In the genomic region with DNA sequence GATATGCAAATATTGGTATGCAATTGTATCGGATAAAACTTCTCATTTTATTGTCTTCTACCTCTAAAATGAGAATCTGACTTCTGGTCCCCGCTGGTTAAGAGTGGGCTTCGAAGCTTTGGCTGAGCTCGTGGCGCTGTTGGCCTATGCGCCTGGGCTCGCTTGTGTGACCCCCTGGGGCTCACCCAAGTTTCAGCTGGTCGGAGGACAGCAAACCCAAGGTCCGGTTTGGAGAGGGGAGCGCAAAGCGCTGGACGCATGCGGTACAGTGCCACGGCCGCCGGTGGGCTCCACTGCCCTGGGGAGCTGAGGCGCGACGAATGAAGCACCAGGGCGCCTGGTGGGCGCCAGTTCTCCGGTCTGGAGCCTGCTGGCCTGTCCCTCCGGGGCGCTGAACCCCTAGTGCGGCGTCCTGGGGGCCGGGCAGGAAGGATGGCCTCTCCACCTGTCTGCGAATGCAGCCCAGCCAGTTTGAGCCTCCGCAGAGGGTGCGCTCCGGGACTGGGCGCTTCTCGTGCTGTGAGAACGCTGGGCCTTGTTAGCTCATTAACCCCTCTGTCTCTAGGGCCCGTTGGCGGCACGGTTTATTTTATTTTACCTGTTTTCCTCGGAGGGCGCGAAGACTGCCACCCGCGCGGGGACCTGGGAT, we compare ENCODE assay signal across 11 cellular contexts. TPM values are rescaled to one million over a fixed set of nuclear protein-coding genes. Genes with fewer than 3 reads are reported as not detected.
A peak's percentile ranks its signal among the peaks of the same experiment; 100 is the strongest.
DNase-seq lines count a peak whose midpoint lies in the region; ATAC-seq, FAIRE-seq and TF ChIP-seq lines count a peak whose summit lies in the region.
"Had no signal": no experiment of that assay in that cellular context is flagged by ENCODE, and none has a peak within 500 bp of the region (broad histone marks: within the 10 kb centered on the region; RNA-seq: fewer than 3 reads in every experiment).

No MANE protein-coding gene starts in this region.

- H3K27ac ChIP-seq in left lung (peak overlapping the region; percentile 84 to 95), stomach smooth muscle (ENCODE audit: low read length) (peak overlapping the region; percentile 97)

- ATAC-seq in left lung (peak; percentile 24), HG02884 (IDR thresholded peaks at IDR 0.05; ENCODE audit: unreplicated experiment) (no peak), GM18870 (IDR thresholded peaks at IDR 0.05; ENCODE audit: unreplicated experiment) (no peak)

- H3K4me1 Mint-ChIP-seq in HFFc6 (ENCODE audit: low read depth), result peaks cover 71% of the 10 kb centered on the region
- H3K4me1 Mint-ChIP-seq in endothelial cell (ENCODE audit: unreplicated experiment), result peaks cover 23% of the 10 kb centered on the region

- H3K27me3 ChIP-seq in left lung (peaks cover 19 to 78% of the 10 kb centered on the region in 2 donors), stomach smooth muscle (ENCODE audit: control insufficient read depth in 1 of 2, insufficient read depth in 2 of 2, low read length in 2 of 2) (no peaks in the 10 kb centered on the region)

- no peak for FAIRE-seq in urothelium cell line (lab: Jason Lieb, UNC)

- DNase-seq in HFFc6, result no peak
- peak; percentile 62 for DNase-seq in endothelial cell (ENCODE audit: low spot score)
- peak in 1 of 2 donors; percentile 62 for DNase-seq in left lung
- DNase-seq in urothelium cell line (ENCODE audit: low spot score), result no peak
- DNase-seq in OCI-M2 (lab: John Stamatoyannopoulos, UW; ENCODE audit: unreplicated experiment), result no peak
- DNase-seq: activated T-cell treated with anti-CD3 and anti-CD28 coated beads for 4 hours; NCI-H2029 treated with DMSO at 0.1 percent for 48 hours; stimulated activated naive CD4-positive, alpha-beta T cell treated with Interleukin-2 at 50 U/mL for 16 hours had no signal

- no peaks in the 10 kb centered on the region for H3K9me3 Mint-ChIP-seq in HFFc6
- H3K9me3 Mint-ChIP-seq in endothelial cell (ENCODE audit: unreplicated experiment), result no peaks in the 10 kb centered on the region

- H3K36me3 ChIP-seq in left lung, result no peaks in the 10 kb centered on the region
- peaks cover 10 to 11% of the 10 kb centered on the region in 2 donors for H3K36me3 ChIP-seq in stomach smooth muscle (ENCODE audit: control insufficient read depth in 2 of 2, insufficient read depth in 2 of 2, low read length in 2 of 2)

- H3K36me3 Mint-ChIP-seq in HFFc6 (ENCODE audit: low read depth) (peaks cover 62% of the 10 kb centered on the region), endothelial cell (ENCODE audit: low read depth, unreplicated experiment) (peaks cover 3% of the 10 kb centered on the region)

- H3K9me3 ChIP-seq in left lung, result no peaks in the 10 kb centered on the region
- no peaks in the 10 kb centered on the region for H3K9me3 ChIP-seq in stomach smooth muscle (ENCODE audit: control insufficient read depth in 2 of 2, low read length in 2 of 2)

- peak overlapping the region; percentile 96 for H3K4me3 Mint-ChIP-seq in HFFc6
- H3K4me3 Mint-ChIP-seq in endothelial cell (ENCODE audit: unreplicated experiment), result no peak overlapping the region

- H3K4me1 ChIP-seq in left lung (peaks cover 0 to 22% of the 10 kb centered on the region in 2 donors), stomach smooth muscle (ENCODE audit: control insufficient read depth, insufficient read depth, low read length) (peaks cover 7% of the 10 kb centered on the region)

- H3K4me3 ChIP-seq in left lung, result peak overlapping the region; percentile 31 to 37
- H3K4me3 ChIP-seq in stomach smooth muscle (ENCODE audit: low read length in 2 of 2), result peak overlapping the region; percentile 75 to 95

- H3K9ac ChIP-seq in stomach smooth muscle (ENCODE audit: low read length in 2 of 2), result peak overlapping the region; percentile 88 to 93

- H3K27me3 Mint-ChIP-seq in HFFc6 (ENCODE audit: insufficient read depth) (peaks cover 10% of the 10 kb centered on the region), endothelial cell (ENCODE audit: unreplicated experiment) (peaks cover 23% of the 10 kb centered on the region)

- peak; percentile 48 for TF ChIP-seq CTCF in HFFc6 (IDR thresholded peaks at IDR 0.05)
- peak; percentile 14 for TF ChIP-seq CTCF in endothelial cell (IDR thresholded peaks at IDR 0.05; ENCODE audit: unreplicated experiment)
- TF ChIP-seq CTCF in left lung (IDR thresholded peaks at IDR 0.05), result no peak

- intact Hi-C loops in left lung (cut with DNase I), result no loop called here

- H3K27ac Mint-ChIP-seq in HFFc6, result peak overlapping the region; percentile 96
- no peak overlapping the region for H3K27ac Mint-ChIP-seq in endothelial cell (ENCODE audit: unreplicated experiment)

RNA-seq across cellular contexts. Expression of a gene that starts 10.3 kb away (rescaled TPM):
- total RNA-seq in HFFc6 (2021; fragmentation: NEBNext Ultra II Directional; extraction: Animal tissue kit (Norgen Biotek cat#: 25700)), result 10 to 100 TPM; 69.1 to 85.4 (median 74.1) TPM
- 13.3 TPM for total RNA-seq in endothelial cell (ENCODE audit: unreplicated experiment)
- total RNA-seq in left lung, result 10 to 100 TPM; 54.3 to 57.6 TPM

Comparison
In these comparisons a context has a peak if more than half of its experiments do, and no peak if none do; other contexts are left out.
1. CTCF ChIP-seq: peak in HFFc6 (single experiment) and endothelial cell (single experiment); none in left lung (0 of 2).